In the genomic region with DNA sequence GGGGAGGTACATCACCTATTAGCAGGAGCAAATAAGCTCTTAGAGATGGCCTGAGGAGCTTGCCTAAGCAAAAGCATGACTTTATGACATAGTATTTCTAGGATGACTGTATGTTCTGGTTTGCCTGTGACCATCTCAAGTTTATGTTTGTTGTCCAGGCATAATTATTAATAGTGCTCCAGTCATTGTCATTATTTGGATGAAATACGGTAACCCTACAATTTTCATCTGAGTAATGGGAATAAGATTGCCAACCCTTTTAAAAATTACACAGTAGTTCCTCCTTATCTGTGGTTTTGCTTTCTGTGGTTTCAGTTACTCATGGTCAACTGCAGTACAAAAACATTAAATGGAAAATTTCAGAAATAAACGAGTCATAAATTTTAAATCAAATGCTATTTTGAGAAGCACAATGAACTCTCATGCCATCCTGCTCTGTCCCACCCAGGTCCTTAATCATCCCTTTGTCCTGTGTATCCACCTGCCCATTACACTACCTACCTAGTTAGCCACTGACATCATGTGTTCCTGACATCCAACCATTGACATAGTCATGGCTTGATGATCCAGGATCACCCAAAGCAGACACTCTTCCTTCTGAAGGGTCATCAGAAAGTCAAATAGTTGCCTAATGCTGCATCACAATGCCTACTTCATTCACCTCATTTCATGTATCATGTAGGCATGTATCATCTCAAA, we compare ENCODE assay signal across 11 cellular contexts. TPM values are rescaled to one million over a fixed set of nuclear protein-coding genes. Genes with fewer than 3 reads are reported as not detected.
A peak's percentile ranks its signal among the peaks of the same experiment; 100 is the strongest.
DNase-seq lines count a peak whose midpoint lies in the region; ATAC-seq and TF ChIP-seq lines count a peak whose summit lies in the region.
"Had no signal": no experiment of that assay in that cellular context is flagged by ENCODE, and none has a peak within 500 bp of the region (broad histone marks: within the 10 kb centered on the region; RNA-seq: fewer than 3 reads in every experiment).

No MANE protein-coding gene starts in this region.

- no peak overlapping the region for H3K27ac ChIP-seq in neuronal stem cell (replicated peaks; ENCODE audit: low read length)

- no peak overlapping the region for H2BK5ac ChIP-seq in neuronal stem cell (ENCODE audit: low read length)

- WGBS in neuronal stem cell (ENCODE audit: extremely low coverage in 2 of 2, insufficient read length in 2 of 2, insufficient replicate concordance in 1 of 2), 2 donors, result no CpG with 5 or more reads among the region's 2 CpGs

- peak overlapping the region; percentile 59 for H3K27ac Mint-ChIP-seq in activated T-helper 2 cell treated with anti-CD3 and anti-CD28 coated beads, Interferon-gamma antibody, Interleukin-2, Interleukin-4, amounts not matched to agents 10 μg/mL and 5 μg/mL and 100 μg/mL, durations not matched to agents 14 hours and 24 hours and 36 hours

- H3K4me2 ChIP-seq in neuronal stem cell (ENCODE audit: insufficient read depth, low read length, poor library complexity, severe bottlenecking), result no peak overlapping the region

- no peak overlapping the region for H2BK15ac ChIP-seq in neuronal stem cell (ENCODE audit: low read length)

- no peak overlapping the region for H3K4me3 ChIP-seq in AG10803 (ENCODE audit: low read length)
- H3K4me3 ChIP-seq in neuronal stem cell (ENCODE audit: low read length in 2 of 2), result no peak overlapping the region

- H2AK5ac ChIP-seq in neuronal stem cell (ENCODE audit: low read depth, low read length), result no peak overlapping the region

- no peaks in the 10 kb centered on the region for H3K79me1 ChIP-seq in neuronal stem cell (ENCODE audit: low read depth, low read length)

- H3K18ac ChIP-seq in neuronal stem cell (ENCODE audit: low read length), result no peak overlapping the region

- no peak overlapping the region for H2BK120ac ChIP-seq in neuronal stem cell (ENCODE audit: low read depth, low read length)

- H3K9ac ChIP-seq in neuronal stem cell (ENCODE audit: low read depth, low read length, poor library complexity), result no peak overlapping the region

- H2BK12ac ChIP-seq in neuronal stem cell (ENCODE audit: low read length), result no peak overlapping the region

- no peak overlapping the region for H3K14ac ChIP-seq in neuronal stem cell (ENCODE audit: low read length)

- no peaks in the 10 kb centered on the region for H3K4me1 ChIP-seq in neuronal stem cell (ENCODE audit: control insufficient read depth in 2 of 2, insufficient read depth in 1 of 2, low read depth in 1 of 2, low read length in 2 of 2)

- no peaks in the 10 kb centered on the region for H3K27me3 ChIP-seq in neuronal stem cell (ENCODE audit: control insufficient read depth in 3 of 3, insufficient read depth in 3 of 3, low read depth in 1 of 3, low read length in 3 of 3)

- DNase-seq in AG10803 (ENCODE audit: low read depth), result peak; percentile 56
- DNase-seq in activated T-helper 2 cell treated with anti-CD3 and anti-CD28 coated beads, Interferon-gamma antibody, Interleukin-2, Interleukin-4, amounts not matched to agents 10 μg/mL and 5 μg/mL and 100 μg/mL, durations not matched to agents 14 hours and 24 hours and 36 hours (ENCODE audit: low spot score), result no peak
- no peak for DNase-seq in neuronal stem cell (ENCODE audit: low spot score)
- DNase-seq in NCI-H1105 treated with DMSO at 0.1 percent for 48 hours (lab: John Stamatoyannopoulos, UW), result no peak
- no peak for DNase-seq in iPS-NIHi7 (ENCODE audit: extremely low spot score)
- DNase-seq: DND-41, hippocampal formation, NCI-H1436 treated with DMSO at 0.1 percent for 48 hours had no signal

- intact Hi-C loops in activated T-helper 2 cell treated with anti-CD3 and anti-CD28 coated beads, Interferon-gamma antibody, Interleukin-2, Interleukin-4, amounts not matched to agents 10 μg/mL and 5 μg/mL and 100 μg/mL, durations not matched to agents 14 hours and 24 hours and 36 hours (cut with micrococcal nuclease), result no loop called here

- no peak overlapping the region for H4K8ac ChIP-seq in neuronal stem cell (ENCODE audit: low read depth, low read length)

- H2AFZ ChIP-seq in neuronal stem cell (ENCODE audit: low read length), result no peak overlapping the region

- no peak overlapping the region for H3K23ac ChIP-seq in neuronal stem cell (ENCODE audit: low read depth, low read length, poor library complexity)

- no peak overlapping the region for H3K4me3 Mint-ChIP-seq in activated T-helper 2 cell treated with anti-CD3 and anti-CD28 coated beads, Interferon-gamma antibody, Interleukin-2, Interleukin-4, amounts not matched to agents 10 μg/mL and 5 μg/mL and 100 μg/mL, durations not matched to agents 14 hours and 24 hours and 36 hours (ENCODE audit: low read depth)

- peak; percentile 56 for ATAC-seq in GM19035 (IDR thresholded peaks at IDR 0.05; ENCODE audit: unreplicated experiment)
- peak; percentile 66 for ATAC-seq in HG03175 (IDR thresholded peaks at IDR 0.05; ENCODE audit: unreplicated experiment)
- no peak for ATAC-seq in GM21723 (IDR thresholded peaks at IDR 0.05; ENCODE audit: unreplicated experiment)

- peaks cover 13% of the 10 kb centered on the region for H3K4me1 Mint-ChIP-seq in activated T-helper 2 cell treated with anti-CD3 and anti-CD28 coated beads, Interferon-gamma antibody, Interleukin-2, Interleukin-4, amounts not matched to agents 10 μg/mL and 5 μg/mL and 100 μg/mL, durations not matched to agents 14 hours and 24 hours and 36 hours (ENCODE audit: low read depth)

- no peak for TF ChIP-seq CTCF in AG10803 (conservative IDR thresholded peaks at IDR 0.05; ENCODE audit: low read length)

- no peak overlapping the region for H3K4ac ChIP-seq in neuronal stem cell (ENCODE audit: low read length)

- no peak overlapping the region for H4K91ac ChIP-seq in neuronal stem cell (ENCODE audit: low read depth, low read length, poor library complexity)

- no peaks in the 10 kb centered on the region for H3K36me3 ChIP-seq in neuronal stem cell (replicated peaks in 1 of 2; ENCODE audit: control insufficient read depth in 2 of 2, insufficient read depth in 2 of 2, low read length in 2 of 2)

- peaks cover 16% of the 10 kb centered on the region for H3K36me3 Mint-ChIP-seq in activated T-helper 2 cell treated with anti-CD3 and anti-CD28 coated beads, Interferon-gamma antibody, Interleukin-2, Interleukin-4, amounts not matched to agents 10 μg/mL and 5 μg/mL and 100 μg/mL, durations not matched to agents 14 hours and 24 hours and 36 hours (ENCODE audit: low read depth)

- no peaks in the 10 kb centered on the region for H3K27me3 Mint-ChIP-seq in activated T-helper 2 cell treated with anti-CD3 and anti-CD28 coated beads, Interferon-gamma antibody, Interleukin-2, Interleukin-4, amounts not matched to agents 10 μg/mL and 5 μg/mL and 100 μg/mL, durations not matched to agents 14 hours and 24 hours and 36 hours (ENCODE audit: low read depth)

- H3K9me3 ChIP-seq in neuronal stem cell (replicated peaks in 1 of 2; ENCODE audit: control insufficient read depth in 2 of 2, insufficient read depth in 1 of 2, low read depth in 1 of 2, low read length in 2 of 2), result no peaks in the 10 kb centered on the region

- H3K9me3 Mint-ChIP-seq in activated T-helper 2 cell treated with anti-CD3 and anti-CD28 coated beads, Interferon-gamma antibody, Interleukin-2, Interleukin-4, amounts not matched to agents 10 μg/mL and 5 μg/mL and 100 μg/mL, durations not matched to agents 14 hours and 24 hours and 36 hours, result peaks cover 47% of the 10 kb centered on the region

RNA-seq across cellular contexts. Expression of a gene that starts 27.0 kb away (rescaled TPM):
- 32.5 and 39.8 TPM in 2 replicates for total RNA-seq in activated T-helper 2 cell treated with anti-CD3 and anti-CD28 coated beads, Interferon-gamma antibody, Interleukin-2, Interleukin-4, amounts not matched to agents 10 μg/mL and 5 μg/mL and 100 μg/mL, durations not matched to agents 14 hours and 24 hours and 36 hours
- polyA plus RNA-seq in neuronal stem cell (2013, experiment 1 of 2), result 24.2 TPM
- 24.1 TPM for polyA plus RNA-seq in neuronal stem cell (2013, experiment 2 of 2)
